8 cellular contexts compared by ENCODE assay signal in the genomic region with DNA sequence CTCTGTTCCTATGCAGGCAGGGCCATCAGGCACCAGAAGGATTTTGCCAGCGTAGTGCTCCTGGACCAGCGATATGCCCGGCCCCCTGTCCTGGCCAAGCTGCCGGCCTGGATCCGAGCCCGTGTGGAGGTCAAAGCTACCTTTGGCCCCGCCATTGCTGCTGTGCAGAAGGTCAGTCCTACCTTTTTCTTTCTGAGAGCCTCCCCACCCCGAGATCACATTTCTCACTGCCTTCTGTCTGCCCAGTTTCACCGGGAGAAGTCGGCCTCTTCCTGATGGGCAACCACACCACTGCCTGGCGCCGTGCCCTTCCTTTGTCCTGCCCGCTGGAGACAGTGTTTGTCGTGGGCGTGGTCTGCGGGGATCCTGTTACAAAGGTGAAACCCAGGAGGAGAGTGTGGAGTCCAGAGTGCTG. TPM values are rescaled to one million over a fixed set of nuclear protein-coding genes. Genes with fewer than 3 reads are reported as not detected.
A peak's percentile ranks its signal among the peaks of the same experiment; 100 is the strongest.
DNase-seq lines count a peak whose midpoint lies in the region; ATAC-seq and TF ChIP-seq lines count a peak whose summit lies in the region.
"Not testable (repeated sequence)": the region's sequence is repeated elsewhere in the genome, so short reads cannot be mapped to it uniquely, and the experiment has no call there.

No MANE protein-coding gene starts in this region.

- peaks cover 19% of the 10 kb centered on the region for H3K36me3 Mint-ChIP-seq in Calu3 (ENCODE audit: insufficient read depth, unreplicated experiment)

- intact Hi-C loops in Calu3 (cut with micrococcal nuclease; ENCODE audit: unreplicated experiment); body of pancreas (cut with DNase I): not testable (repeated sequence)

- CTCF ChIA-PET in Calu3 (lab: Charles Lee): not testable (repeated sequence)

- H3K4me3 Mint-ChIP-seq in Calu3 (ENCODE audit: low read depth, unreplicated experiment): peak overlapping the region; percentile 45

- peaks cover 13% of the 10 kb centered on the region for H3K4me1 ChIP-seq in body of pancreas
- not testable (repeated sequence) for H3K4me1 ChIP-seq in right atrium auricular region

- ATAC-seq in body of pancreas: peak; percentile 90

- not testable (repeated sequence) for H3K27me3 ChIP-seq in body of pancreas, right atrium auricular region

- not testable (repeated sequence) for H3K9me3 Mint-ChIP-seq in Calu3 (ENCODE audit: low read depth, unreplicated experiment)

- H3K36me3 ChIP-seq in body of pancreas (replicated peaks in 1 of 2; ENCODE audit: insufficient read depth in 1 of 2, low read depth in 2 of 2); right atrium auricular region: not testable (repeated sequence)

- not testable (repeated sequence) for TF ChIP-seq CTCF in Calu3 (IDR thresholded peaks at IDR 0.05; ENCODE audit: unreplicated experiment); body of pancreas (IDR thresholded peaks at IDR 0.05); right atrium auricular region (IDR thresholded peaks at IDR 0.05)

- not testable (repeated sequence) for H3K9me3 ChIP-seq in body of pancreas, right atrium auricular region

- H3K27me3 Mint-ChIP-seq in Calu3 (ENCODE audit: unreplicated experiment): not testable (repeated sequence)

- DNase-seq in Calu3 (peak; percentile 89), HT-29 (ENCODE audit: low spot score) (peak; percentile 96), NCI-H2081 (lab: John Stamatoyannopoulos, UW) (peak; percentile 85 to 87), NCI-H526 (lab: John Stamatoyannopoulos, UW) (peak; percentile 19 to 50), body of pancreas (peak; percentile 90 to 96 (median 94)), right atrium auricular region (ENCODE audit: low spot score) (peak; percentile 50), mucosa of gallbladder (ENCODE audit: low spot score) (peak; percentile 91), ureter (ENCODE audit: low spot score) (peak; percentile 72)

- BruUV-seq in Calu3 (replicated peaks; lab: Mats Ljungman, UMichigan): not testable (repeated sequence)

- TF ChIP-seq POLR2A in body of pancreas (IDR thresholded peaks at IDR 0.05): not testable (repeated sequence)

- peak overlapping the region in 1 of 4 donors; percentile 5 for H3K27ac ChIP-seq in body of pancreas
- not testable (repeated sequence) for H3K27ac ChIP-seq in right atrium auricular region

- not testable (repeated sequence) for H3K4me3 ChIP-seq in body of pancreas, right atrium auricular region

- 25 to 39% methylated on average over 15 to 16 of the region's 16 CpGs for WGBS in body of pancreas, 2 donors

- peaks cover 14% of the 10 kb centered on the region for H3K4me1 Mint-ChIP-seq in Calu3 (ENCODE audit: low read depth, unreplicated experiment)

- H3K27ac Mint-ChIP-seq in Calu3 (ENCODE audit: unreplicated experiment): peak overlapping the region; percentile 65

RNA-seq across cellular contexts. Expression of a gene that starts 29.9 kb away (rescaled TPM):
- total RNA-seq in Calu3 (2022): 126 and 134 TPM in 2 replicates
- total RNA-seq in HT-29 (2014; rRNA removed; shearing (Covaris generic)): 140 and 145 TPM in 2 replicates
- total RNA-seq in body of pancreas: 10 to 100 TPM; 34.3 to 41.2 TPM
- total RNA-seq in right atrium auricular region: 1 to 10 TPM; 1.1 to 5.3 TPM
- 51.0 TPM for total RNA-seq in mucosa of gallbladder
- 37.8 TPM for total RNA-seq in ureter

Comparison
In these comparisons a context has a peak if more than half of its experiments do, and no peak if none do; other contexts are left out.
1. DNase-seq: peak in every context shown above with its lines; median percentile 96 in HT-29; 94 in body of pancreas; 91 in mucosa of gallbladder; 89 in Calu3; 86 in NCI-H2081; 72 in ureter; 50 in right atrium auricular region; 34 in NCI-H526.